In the genomic region with DNA sequence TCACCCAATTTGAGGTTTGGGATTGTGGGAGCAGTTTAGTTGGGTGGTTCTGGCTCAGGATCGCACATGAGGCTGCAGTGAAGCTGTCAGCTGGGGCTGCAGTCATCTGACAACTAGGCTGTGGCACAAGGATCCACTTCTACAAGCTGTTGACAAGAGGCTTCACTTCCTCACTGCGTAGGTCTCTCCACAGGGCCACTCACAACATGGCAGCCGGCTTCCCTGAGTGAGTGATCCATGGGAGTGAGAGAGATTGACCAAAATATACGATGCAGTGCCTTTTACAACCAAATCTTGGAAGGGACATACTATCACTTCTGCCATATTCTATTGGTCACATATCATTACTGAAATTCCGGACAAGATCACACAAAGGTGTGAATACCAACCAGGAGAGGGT, we compare ENCODE assay signal across 11 cellular contexts.
"Had no signal": no experiment of that assay in that cellular context is flagged by ENCODE, and none has a peak within 500 bp of the region (broad histone marks: within the 10 kb centered on the region; RNA-seq: fewer than 3 reads in every experiment).

No MANE protein-coding gene starts in this region.

- H3K4me3 ChIP-seq: GM23248, HAP-1, K562 had no signal

- DNase-seq: GM23248, GOT3, H7, HFFc6, IMR-90, KG1 had no signal

- H3K36me3 ChIP-seq: HAP-1 had no signal

- H3K9me3 ChIP-seq: HAP-1 had no signal

- H3K4me1 ChIP-seq: HAP-1 had no signal

- ATAC-seq: HCT116, K562 had no signal

- H3K9ac ChIP-seq: GM23248 had no signal

- H3K27ac ChIP-seq: GM23248, HL-60 had no signal

- FAIRE-seq: HTR-8/SVneo, K562 had no signal

- H2AFZ ChIP-seq: GM23248 had no signal
